ENCODE assay signal across 18 cellular contexts in the genomic region with DNA sequence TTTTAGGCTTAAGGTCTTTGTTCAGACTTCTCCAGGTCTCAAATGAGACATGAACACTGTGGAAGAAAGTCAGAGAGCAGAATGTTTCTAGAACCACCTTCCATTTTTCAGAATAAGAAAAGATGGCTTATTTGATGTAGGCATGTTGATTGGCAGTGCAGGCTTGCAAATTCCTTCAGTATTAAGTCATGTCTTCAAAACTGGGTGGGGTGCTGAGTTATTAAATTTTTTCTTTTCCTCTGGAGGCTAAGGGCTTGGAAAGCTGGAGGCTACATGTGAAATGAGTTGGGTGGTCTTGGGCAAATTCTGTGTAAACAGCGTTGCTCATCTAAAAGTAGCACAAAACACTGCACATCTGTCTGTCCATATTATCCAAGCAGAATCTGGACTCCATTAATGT.
DNase-seq lines count a peak whose midpoint lies in the region; ATAC-seq and TF ChIP-seq lines count a peak whose summit lies in the region.
"Had no signal": no experiment of that assay in that cellular context is flagged by ENCODE, and none has a peak within 500 bp of the region (broad histone marks: within the 10 kb centered on the region; RNA-seq: fewer than 3 reads in every experiment).

No MANE protein-coding gene starts in this region.

- H3K4me3 ChIP-seq in AG10803 (ENCODE audit: low read length) = no peak overlapping the region
- H3K4me3 ChIP-seq in left lung = no peak overlapping the region
- H3K4me3 ChIP-seq: colonic mucosa, esophagus squamous epithelium, psoas muscle, SJCRH30 had no signal

- peaks cover 54% of the 10 kb centered on the region for H3K4me1 Mint-ChIP-seq in central memory CD8-positive, alpha-beta T cell

- intact Hi-C loops in left lung (cut with DNase I) = no loop called here

- no peaks in the 10 kb centered on the region for H3K27me3 Mint-ChIP-seq in central memory CD8-positive, alpha-beta T cell
- H3K27me3 Mint-ChIP-seq: naive B cell had no signal

- DNase-seq in AG10803 (ENCODE audit: low read depth) (peak; percentile 23), LHCN-M2 (ENCODE audit: low read depth) (peak; percentile 66), left lung (no peak), superior temporal gyrus (ENCODE audit: extremely low spot score) (no peak), activated gamma-delta T cell (lab: John Stamatoyannopoulos, UW) (no peak)
- DNase-seq in central memory CD8-positive, alpha-beta T cell (ENCODE audit: low spot score in 2 of 2) = no peak
- DNase-seq in central memory CD4-positive, alpha-beta T cell = no peak
- DNase-seq: activated T-cell treated with anti-CD3 and anti-CD28 coated beads, Interleukin-2, amount 50 U/mL, for 72 hours; amniotic stem cell; colonic mucosa; esophagus squamous epithelium; naive B cell; NCI-H1436; psoas muscle; SJCRH30 had no signal

- peak overlapping the region; percentile 23 for H3K27ac Mint-ChIP-seq in central memory CD8-positive, alpha-beta T cell (ENCODE audit: low read depth)
- H3K27ac Mint-ChIP-seq: activated T-cell treated with anti-CD3 and anti-CD28 coated beads, Interleukin-2, amount 50 U/mL, for 72 hours; naive B cell had no signal

- H3K36me3 ChIP-seq in left lung = no peaks in the 10 kb centered on the region
- H3K36me3 ChIP-seq: colonic mucosa, esophagus squamous epithelium, SJCRH30 had no signal

- no peaks in the 10 kb centered on the region for H3K27me3 ChIP-seq in left lung
- H3K27me3 ChIP-seq: colonic mucosa, esophagus squamous epithelium, SJCRH30 had no signal

- no peak overlapping the region for H3K27ac ChIP-seq in left lung
- H3K27ac ChIP-seq: colonic mucosa, esophagus squamous epithelium, HL-60, KMS-11, psoas muscle, SJCRH30 had no signal

- no peaks in the 10 kb centered on the region for H3K4me1 ChIP-seq in left lung
- H3K4me1 ChIP-seq: colonic mucosa, esophagus squamous epithelium, psoas muscle had no signal

- H3K36me3 Mint-ChIP-seq in central memory CD8-positive, alpha-beta T cell (ENCODE audit: insufficient read depth) = peaks cover 11% of the 10 kb centered on the region
- H3K36me3 Mint-ChIP-seq: naive B cell had no signal

- peak overlapping the region; percentile 40 for H3K4me3 Mint-ChIP-seq in central memory CD8-positive, alpha-beta T cell
- H3K4me3 Mint-ChIP-seq: activated T-cell treated with anti-CD3 and anti-CD28 coated beads, Interleukin-2, amount 50 U/mL, for 72 hours; naive B cell had no signal

- H3K9me3 Mint-ChIP-seq in central memory CD8-positive, alpha-beta T cell = no peaks in the 10 kb centered on the region

- no peak for TF ChIP-seq CTCF in AG10803 (conservative IDR thresholded peaks at IDR 0.05; ENCODE audit: low read length)
- TF ChIP-seq CTCF in left lung (IDR thresholded peaks at IDR 0.05) = no peak

- no peak for ATAC-seq in central memory CD8-positive, alpha-beta T cell (replicated peaks; ENCODE audit: extremely low read depth, poor library complexity, severe bottlenecking)
- ATAC-seq in left lung = peak; percentile 45
- no peak for ATAC-seq in HG02610 (IDR thresholded peaks at IDR 0.05; ENCODE audit: unreplicated experiment)
- ATAC-seq: activated T-cell treated with anti-CD3 and anti-CD28 coated beads, Interleukin-2, amount 50 U/mL, for 72 hours; psoas muscle had no signal

- no peaks in the 10 kb centered on the region for H3K9me3 ChIP-seq in left lung
- H3K9me3 ChIP-seq: colonic mucosa, esophagus squamous epithelium, psoas muscle, SJCRH30 had no signal

Comparison
In these comparisons a context has a peak if more than half of its experiments do, and no peak if none do; other contexts are left out.
1. DNase-seq: peak in AG10803 (single experiment) and LHCN-M2 (single experiment); none in central memory CD8-positive, alpha-beta T cell (0 of 2), left lung (0 of 2), superior temporal gyrus (single experiment), central memory CD4-positive, alpha-beta T cell (single experiment) and activated gamma-delta T cell (single experiment).